Comparison of ENCODE assay signal across 14 cellular contexts in the genomic region with DNA sequence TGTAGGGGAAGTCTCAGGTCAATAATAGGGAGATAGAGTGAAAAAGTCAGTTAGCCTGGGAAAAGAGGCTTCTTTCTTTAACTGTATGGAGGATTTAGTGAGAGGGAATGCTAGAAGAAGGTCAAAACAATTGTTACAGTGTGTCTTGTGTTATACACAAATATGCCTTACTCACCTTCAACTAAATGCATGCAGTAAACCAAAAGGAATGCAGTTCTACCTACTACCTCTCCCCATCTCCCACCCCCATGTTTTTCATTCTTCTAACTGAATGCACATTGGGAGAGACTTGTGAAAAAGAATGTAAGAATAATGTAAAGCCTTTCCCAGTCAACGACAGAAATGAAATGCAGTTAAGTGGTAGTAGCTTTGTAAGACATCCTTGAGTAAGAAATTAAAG. TPM values are rescaled to one million over a fixed set of nuclear protein-coding genes. Genes with fewer than 3 reads are reported as not detected.
DNase-seq lines count a peak whose midpoint lies in the region; ATAC-seq and TF ChIP-seq lines count a peak whose summit lies in the region.
"Had no signal": no experiment of that assay in that cellular context is flagged by ENCODE, and none has a peak within 500 bp of the region (broad histone marks: within the 10 kb centered on the region; RNA-seq: fewer than 3 reads in every experiment).

No MANE protein-coding gene starts in this region.

- peaks cover 8% of the 10 kb centered on the region for H3K4me1 ChIP-seq in iPS-20b (ENCODE audit: insufficient read depth, low read length)
- H3K4me1 ChIP-seq in colonic mucosa: no peaks in the 10 kb centered on the region
- H3K4me1 ChIP-seq: tibial artery had no signal

- no peaks in the 10 kb centered on the region for H3K27me3 ChIP-seq in iPS-20b (ENCODE audit: insufficient read depth, low read length)
- H3K27me3 ChIP-seq in colonic mucosa: no peaks in the 10 kb centered on the region
- H3K27me3 ChIP-seq: pancreas, tibial artery had no signal

- H3K4me1 Mint-ChIP-seq in activated CD8-positive, alpha-beta T cell treated with anti-CD3 and anti-CD28 coated beads for 36 hours (ENCODE audit: low read depth): peaks cover 37% of the 10 kb centered on the region
- H3K4me1 Mint-ChIP-seq in activated CD8-positive, alpha-beta T cell treated with anti-CD3 and anti-CD28 coated beads, Interleukin-2, amount 10 ng/mL, durations not matched to agents 7 days and 5 days (ENCODE audit: low read depth): peaks cover 15% of the 10 kb centered on the region
- H3K4me1 Mint-ChIP-seq in activated T-helper 17 cell treated with anti-CD3 and anti-CD28 coated beads, Interleukin-2, amount 50 U/mL, for 72 hours: peaks cover 23% of the 10 kb centered on the region

- H3K27me3 Mint-ChIP-seq in activated CD8-positive, alpha-beta T cell treated with anti-CD3 and anti-CD28 coated beads for 36 hours: no peaks in the 10 kb centered on the region
- no peaks in the 10 kb centered on the region for H3K27me3 Mint-ChIP-seq in activated CD8-positive, alpha-beta T cell treated with anti-CD3 and anti-CD28 coated beads, Interleukin-2, amount 10 ng/mL, durations not matched to agents 7 days and 5 days (ENCODE audit: low read depth)
- no peaks in the 10 kb centered on the region for H3K27me3 Mint-ChIP-seq in activated T-helper 17 cell treated with anti-CD3 and anti-CD28 coated beads, Interleukin-2, amount 50 U/mL, for 72 hours

- peaks cover 30% of the 10 kb centered on the region for H3K36me3 Mint-ChIP-seq in activated CD8-positive, alpha-beta T cell treated with anti-CD3 and anti-CD28 coated beads for 36 hours (ENCODE audit: low read depth)
- peaks cover 14% of the 10 kb centered on the region for H3K36me3 Mint-ChIP-seq in activated CD8-positive, alpha-beta T cell treated with anti-CD3 and anti-CD28 coated beads, Interleukin-2, amount 10 ng/mL, durations not matched to agents 7 days and 5 days (ENCODE audit: low read depth)
- peaks cover 25% of the 10 kb centered on the region for H3K36me3 Mint-ChIP-seq in activated T-helper 17 cell treated with anti-CD3 and anti-CD28 coated beads, Interleukin-2, amount 50 U/mL, for 72 hours (ENCODE audit: low read depth)

- H3K27ac ChIP-seq in iPS-20b (ENCODE audit: low read length) (no peak overlapping the region), colonic mucosa (no peak overlapping the region)
- H3K27ac ChIP-seq: pancreas, tibial artery had no signal

- H3K9ac ChIP-seq in iPS-20b (ENCODE audit: low read depth, low read length) (peak overlapping the region; percentile 16; the same call in 1 of the 2 replicates), colonic mucosa (ENCODE audit: low read depth in 2 of 2, low read length in 2 of 2) (no peak overlapping the region)

- no peak overlapping the region for H3K4me3 Mint-ChIP-seq in activated CD8-positive, alpha-beta T cell treated with anti-CD3 and anti-CD28 coated beads for 36 hours
- no peak overlapping the region for H3K4me3 Mint-ChIP-seq in activated CD8-positive, alpha-beta T cell treated with anti-CD3 and anti-CD28 coated beads, Interleukin-2, amount 10 ng/mL, durations not matched to agents 7 days and 5 days
- peak overlapping the region; percentile 19 for H3K4me3 Mint-ChIP-seq in activated T-helper 17 cell treated with anti-CD3 and anti-CD28 coated beads, Interleukin-2, amount 50 U/mL, for 72 hours

- peaks cover 27% of the 10 kb centered on the region for H3K36me3 ChIP-seq in iPS-20b (ENCODE audit: insufficient read depth, low read depth, low read length)
- no peaks in the 10 kb centered on the region for H3K36me3 ChIP-seq in colonic mucosa

- H3K9me3 ChIP-seq in iPS-20b (ENCODE audit: insufficient read depth, low read depth, low read length) (no peaks in the 10 kb centered on the region), colonic mucosa (no peaks in the 10 kb centered on the region)
- H3K9me3 ChIP-seq: pancreas, tibial artery had no signal

- intact Hi-C loops in activated CD8-positive, alpha-beta T cell treated with anti-CD3 and anti-CD28 coated beads for 36 hours (cut with micrococcal nuclease): loop anchor here (5.0 kb wide), 1 partner anchor 34 kb away; a partner anchor contains a TSS
- intact Hi-C loops in colonic mucosa (cut with DNase I): no loop called here

- no peak for ATAC-seq in activated CD8-positive, alpha-beta T cell treated with anti-CD3 and anti-CD28 coated beads for 36 hours
- ATAC-seq in activated CD8-positive, alpha-beta T cell treated with anti-CD3 and anti-CD28 coated beads, Interleukin-2, amount 10 ng/mL, durations not matched to agents 7 days and 5 days: no peak
- ATAC-seq in activated T-helper 17 cell treated with anti-CD3 and anti-CD28 coated beads, Interleukin-2, amount 50 U/mL, for 72 hours (replicated peaks): no peak
- no peak for ATAC-seq in HG02798 (IDR thresholded peaks at IDR 0.05; ENCODE audit: poor library complexity, unreplicated experiment)

- TF ChIP-seq CTCF in activated CD8-positive, alpha-beta T cell treated with anti-CD3 and anti-CD28 coated beads for 36 hours (IDR thresholded peaks at IDR 0.05): no peak
- TF ChIP-seq CTCF in retinal pigment epithelial cell (conservative IDR thresholded peaks at IDR 0.05; ENCODE audit: low read depth, low read length) (no peak), colonic mucosa (IDR thresholded peaks at IDR 0.05) (no peak)

- POLR2A ChIA-PET in activated CD8-positive, alpha-beta T cell treated with anti-CD3 and anti-CD28 coated beads for 36 hours (lab: Charles Lee): no interaction called here
- POLR2A ChIA-PET in activated CD8-positive, alpha-beta T cell treated with anti-CD3 and anti-CD28 coated beads, Interleukin-2, amount 10 ng/mL, durations not matched to agents 7 days and 5 days (lab: Charles Lee): no interaction called here

- CTCF ChIA-PET in activated CD8-positive, alpha-beta T cell treated with anti-CD3 and anti-CD28 coated beads for 36 hours (lab: Charles Lee): no interaction called here
- CTCF ChIA-PET in activated CD8-positive, alpha-beta T cell treated with anti-CD3 and anti-CD28 coated beads, Interleukin-2, amount 10 ng/mL, durations not matched to agents 7 days and 5 days (lab: Charles Lee): interaction anchor here (1.2 kb wide), 1 partner anchor 34 kb away, joined by 4 read pairs; a partner anchor contains a TSS

- peak overlapping the region; percentile 17 for H3K27ac Mint-ChIP-seq in activated CD8-positive, alpha-beta T cell treated with anti-CD3 and anti-CD28 coated beads for 36 hours
- no peak overlapping the region for H3K27ac Mint-ChIP-seq in activated CD8-positive, alpha-beta T cell treated with anti-CD3 and anti-CD28 coated beads, Interleukin-2, amount 10 ng/mL, durations not matched to agents 7 days and 5 days
- peak overlapping the region; percentile 61 for H3K27ac Mint-ChIP-seq in activated T-helper 17 cell treated with anti-CD3 and anti-CD28 coated beads, Interleukin-2, amount 50 U/mL, for 72 hours

- H3K4me3 ChIP-seq in iPS-20b (ENCODE audit: low read length) (no peak overlapping the region), retinal pigment epithelial cell (ENCODE audit: low read length) (no peak overlapping the region), colonic mucosa (no peak overlapping the region)
- H3K4me3 ChIP-seq: lung, pancreas, tibial artery had no signal

- DNase-seq in activated CD8-positive, alpha-beta T cell treated with anti-CD3 and anti-CD28 coated beads for 36 hours: no peak
- no peak for DNase-seq in activated CD8-positive, alpha-beta T cell treated with anti-CD3 and anti-CD28 coated beads, Interleukin-2, amount 10 ng/mL, durations not matched to agents 7 days and 5 days
- DNase-seq in retinal pigment epithelial cell (ENCODE audit: low read depth) (peak; percentile 34), colonic mucosa (no peak), NCI-H1048 (lab: John Stamatoyannopoulos, UW) (no peak)
- DNase-seq: amniotic stem cell; NCI-H2081 treated with DMSO at 0.1 percent for 48 hours; NK-92 treated with Interleukin-12 subunit alpha and Interleukin-12 subunit beta, amount 100 ng/mL, for 24 hours; pancreas; tibial artery had no signal

- H3K9me3 Mint-ChIP-seq in activated CD8-positive, alpha-beta T cell treated with anti-CD3 and anti-CD28 coated beads for 36 hours: no peaks in the 10 kb centered on the region
- no peaks in the 10 kb centered on the region for H3K9me3 Mint-ChIP-seq in activated CD8-positive, alpha-beta T cell treated with anti-CD3 and anti-CD28 coated beads, Interleukin-2, amount 10 ng/mL, durations not matched to agents 7 days and 5 days (ENCODE audit: insufficient read depth)
- H3K9me3 Mint-ChIP-seq in activated T-helper 17 cell treated with anti-CD3 and anti-CD28 coated beads, Interleukin-2, amount 50 U/mL, for 72 hours: no peaks in the 10 kb centered on the region

RNA-seq across cellular contexts. Expression of a gene that starts 33.8 kb away (rescaled TPM):
- 10 to 100 TPM; 21.1 to 22.1 TPM for total RNA-seq in activated CD8-positive, alpha-beta T cell treated with anti-CD3 and anti-CD28 coated beads for 36 hours
- 10 to 100 TPM; 25.0 to 26.2 TPM for total RNA-seq in activated CD8-positive, alpha-beta T cell treated with anti-CD3 and anti-CD28 coated beads, Interleukin-2, amount 10 ng/mL, durations not matched to agents 7 days and 5 days
- 10 to 100 TPM; 26.3 to 27.0 TPM for total RNA-seq in activated T-helper 17 cell treated with anti-CD3 and anti-CD28 coated beads, Interleukin-2, amount 50 U/mL, for 72 hours
- total RNA-seq in colonic mucosa: 10 to 100 TPM; 13.9 to 15.3 TPM
